In the genomic region with DNA sequence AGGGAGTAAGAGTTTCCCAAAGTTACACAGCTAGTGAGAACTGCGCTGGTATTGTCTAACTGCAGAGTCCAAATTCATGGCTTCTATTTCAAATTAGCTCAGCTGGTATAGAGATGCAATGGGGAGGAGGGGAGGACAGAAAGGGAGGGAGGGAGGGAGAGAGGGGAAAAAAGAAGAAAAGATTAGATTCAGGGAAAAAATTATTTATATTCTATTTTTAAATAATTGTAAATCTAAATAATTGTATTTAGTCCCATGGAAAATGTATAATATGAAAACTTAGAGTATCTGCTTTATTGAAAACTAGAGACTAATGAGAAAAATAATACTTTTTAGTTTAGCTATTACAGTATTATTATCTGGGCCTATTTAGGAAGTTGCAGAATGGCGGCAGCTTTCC, we compare ENCODE assay signal across 30 cellular contexts. TPM values are rescaled to one million over a fixed set of nuclear protein-coding genes. Genes with fewer than 3 reads are reported as not detected.
"Had no signal": no experiment of that assay in that cellular context is flagged by ENCODE, and none has a peak within 500 bp of the region (broad histone marks: within the 10 kb centered on the region; RNA-seq: fewer than 3 reads in every experiment).

No MANE protein-coding gene starts in this region.

- H3K27ac Mint-ChIP-seq: activated CD4-positive, alpha-beta T cell treated with anti-CD3 and anti-CD28 coated beads for 36 hours; activated CD4-positive, alpha-beta T cell treated with anti-CD3 and anti-CD28 coated beads, Interleukin-2, amount 10 ng/mL, durations not matched to agents 7 days and 5 days; activated CD8-positive, alpha-beta T cell treated with anti-CD3 and anti-CD28 coated beads, Interleukin-2, amount 10 ng/mL, durations not matched to agents 7 days and 5 days; activated naive CD4-positive, alpha-beta T cell treated with anti-CD3 and anti-CD28 coated beads for 36 hours; activated naive CD8-positive, alpha-beta T cell treated with anti-CD3 and anti-CD28 coated beads for 36 hours; activated T-cell treated with anti-CD3 and anti-CD28 coated beads, Interleukin-2, amount 50 U/mL, for 24 hours; T-helper 1 cell treated with Interleukin-12 subunit alpha and Interleukin-12 subunit beta and Interleukin-4 antibody, amounts not matched to agents 30 μg/mL and 1 μg/mL, for 36 hours; T-helper 2 cell treated with Interferon-gamma antibody and Interleukin-4, amounts not matched to agents 5 μg/mL and 100 μg/mL, for 36 hours; WTC11 had no signal

- H3K27ac ChIP-seq: cardiac muscle cell, Peyer's patch had no signal

- H3K36me3 ChIP-seq: cardiac muscle cell, Peyer's patch, SJSA1 had no signal

- ATAC-seq: activated CD8-positive, alpha-beta T cell treated with anti-CD3 and anti-CD28 coated beads, Interleukin-2, amount 10 ng/mL, durations not matched to agents 7 days and 5 days; WTC11 had no signal

- H3K9me3 ChIP-seq: Peyer's patch, SJSA1, SK-N-SH had no signal

- H3K9ac ChIP-seq: SK-N-SH had no signal

- H3K27me3 Mint-ChIP-seq: activated CD4-positive, alpha-beta T cell treated with anti-CD3 and anti-CD28 coated beads for 36 hours; activated CD4-positive, alpha-beta T cell treated with anti-CD3 and anti-CD28 coated beads, Interleukin-2, amount 10 ng/mL, durations not matched to agents 7 days and 5 days; activated naive CD8-positive, alpha-beta T cell treated with anti-CD3 and anti-CD28 coated beads for 36 hours; activated T-cell treated with anti-CD3 and anti-CD28 coated beads, Interleukin-2, amount 50 U/mL, for 24 hours; central memory CD8-positive, alpha-beta T cell had no signal

- H3K27me3 ChIP-seq: cardiac muscle cell, Peyer's patch, SJSA1 had no signal

- H3K4me3 Mint-ChIP-seq: activated CD4-positive, alpha-beta T cell treated with anti-CD3 and anti-CD28 coated beads for 36 hours; activated CD4-positive, alpha-beta T cell treated with anti-CD3 and anti-CD28 coated beads, Interleukin-2, amount 10 ng/mL, durations not matched to agents 7 days and 5 days; activated CD8-positive, alpha-beta T cell treated with anti-CD3 and anti-CD28 coated beads, Interleukin-2, amount 10 ng/mL, durations not matched to agents 7 days and 5 days; activated naive CD4-positive, alpha-beta T cell treated with anti-CD3 and anti-CD28 coated beads for 36 hours; activated naive CD8-positive, alpha-beta T cell treated with anti-CD3 and anti-CD28 coated beads for 36 hours; activated T-cell treated with anti-CD3 and anti-CD28 coated beads, Interleukin-2, amount 50 U/mL, for 24 hours; central memory CD8-positive, alpha-beta T cell; T-helper 1 cell treated with Interleukin-12 subunit alpha and Interleukin-12 subunit beta and Interleukin-4 antibody, amounts not matched to agents 30 μg/mL and 1 μg/mL, for 36 hours; T-helper 2 cell treated with Interferon-gamma antibody and Interleukin-4, amounts not matched to agents 5 μg/mL and 100 μg/mL, for 36 hours; WTC11 had no signal

- H3K4me1 ChIP-seq: Peyer's patch had no signal

- H3K9me3 Mint-ChIP-seq: activated CD4-positive, alpha-beta T cell treated with anti-CD3 and anti-CD28 coated beads, Interleukin-2, amount 10 ng/mL, durations not matched to agents 7 days and 5 days; activated naive CD4-positive, alpha-beta T cell treated with anti-CD3 and anti-CD28 coated beads for 36 hours; activated naive CD8-positive, alpha-beta T cell treated with anti-CD3 and anti-CD28 coated beads for 36 hours; activated T-cell treated with anti-CD3 and anti-CD28 coated beads, Interleukin-2, amount 50 U/mL, for 24 hours; central memory CD8-positive, alpha-beta T cell; T-helper 1 cell treated with Interleukin-12 subunit alpha and Interleukin-12 subunit beta and Interleukin-4 antibody, amounts not matched to agents 30 μg/mL and 1 μg/mL, for 36 hours; T-helper 2 cell treated with Interferon-gamma antibody and Interleukin-4, amounts not matched to agents 5 μg/mL and 100 μg/mL, for 36 hours had no signal

- H3K36me3 Mint-ChIP-seq: activated naive CD8-positive, alpha-beta T cell treated with anti-CD3 and anti-CD28 coated beads for 36 hours; WTC11 had no signal

- H3K4me3 ChIP-seq: cardiac muscle cell, Peyer's patch, SJSA1 had no signal

- DNase-seq: activated CD4-positive, alpha-beta T cell treated with anti-CD3 and anti-CD28 coated beads for 36 hours; activated CD4-positive, alpha-beta T cell treated with anti-CD3 and anti-CD28 coated beads, Interleukin-2, amount 10 ng/mL, durations not matched to agents 7 days and 5 days; activated CD4-positive, alpha-beta T cell treated with anti-CD3 and anti-CD28 coated beads, Interleukin-2, amount 50 U/mL, for 48 hours; activated CD8-positive, alpha-beta T cell treated with anti-CD3 and anti-CD28 coated beads, Interleukin-2, amount 10 ng/mL, durations not matched to agents 7 days and 5 days; activated gamma-delta T cell treated with Interleukin-2 at 50 U/mL for 16 hours; activated naive CD4-positive, alpha-beta T cell treated with anti-CD3 and anti-CD28 coated beads for 36 hours; activated naive CD8-positive, alpha-beta T cell treated with anti-CD3 and anti-CD28 coated beads for 36 hours; activated T-cell treated with anti-CD3 and anti-CD28 coated beads, Interleukin-2, amount 50 U/mL, for 24 hours; amniotic stem cell; aorta; Karpas-422; NCI-H1105; NCI-H1436; NCI-H1694; NCI-H1930; NCI-H2081 treated with DMSO at 0.1 percent for 48 hours; NCI-H226; NCI-H446 treated with DMSO at 0.1 percent for 48 hours; NCI-H524 treated with DMSO at 0.1 percent for 48 hours; Peyer's patch; RPMI8226; SHP77 treated with DMSO at 0.1 percent for 48 hours; SK-N-SH had no signal

- H3K4me2 ChIP-seq: SK-N-SH had no signal

- H3K4me1 Mint-ChIP-seq: activated CD4-positive, alpha-beta T cell treated with anti-CD3 and anti-CD28 coated beads for 36 hours; activated CD4-positive, alpha-beta T cell treated with anti-CD3 and anti-CD28 coated beads, Interleukin-2, amount 10 ng/mL, durations not matched to agents 7 days and 5 days; activated naive CD8-positive, alpha-beta T cell treated with anti-CD3 and anti-CD28 coated beads for 36 hours; central memory CD8-positive, alpha-beta T cell had no signal

RNA-seq across cellular contexts. Expression of a gene that starts 37.3 kb away (rescaled TPM):
- total RNA-seq: activated CD4-positive, alpha-beta T cell treated with anti-CD3 and anti-CD28 coated beads for 36 hours; activated CD4-positive, alpha-beta T cell treated with anti-CD3 and anti-CD28 coated beads, Interleukin-2, amount 10 ng/mL, durations not matched to agents 7 days and 5 days; activated CD8-positive, alpha-beta T cell treated with anti-CD3 and anti-CD28 coated beads, Interleukin-2, amount 10 ng/mL, durations not matched to agents 7 days and 5 days; activated naive CD4-positive, alpha-beta T cell treated with anti-CD3 and anti-CD28 coated beads for 36 hours; activated naive CD8-positive, alpha-beta T cell treated with anti-CD3 and anti-CD28 coated beads for 36 hours; cardiac muscle cell; MCF 10A had no signal
- polyA plus RNA-seq: aorta, cardiac muscle cell, SK-N-SH had no signal
